ENCODE assay signal across 1 cellular context in genomic region chr3:77541203-77541922, GRCh38.
TF ChIP-seq lines count a peak whose summit lies in the region.

No MANE protein-coding gene starts in this region.

TF ChIP-seq in IMR-90, 13 proteins besides CTCF, POLR2A, EP300 and RAD21 (continued from another document):
- no peak for TF ChIP-seq MXI1 (IDR thresholded peaks at IDR 0.05; ENCODE audit: borderline replicate concordance, low read depth, low read length)
